ENCODE assay signal across 8 cellular contexts in the genomic region with DNA sequence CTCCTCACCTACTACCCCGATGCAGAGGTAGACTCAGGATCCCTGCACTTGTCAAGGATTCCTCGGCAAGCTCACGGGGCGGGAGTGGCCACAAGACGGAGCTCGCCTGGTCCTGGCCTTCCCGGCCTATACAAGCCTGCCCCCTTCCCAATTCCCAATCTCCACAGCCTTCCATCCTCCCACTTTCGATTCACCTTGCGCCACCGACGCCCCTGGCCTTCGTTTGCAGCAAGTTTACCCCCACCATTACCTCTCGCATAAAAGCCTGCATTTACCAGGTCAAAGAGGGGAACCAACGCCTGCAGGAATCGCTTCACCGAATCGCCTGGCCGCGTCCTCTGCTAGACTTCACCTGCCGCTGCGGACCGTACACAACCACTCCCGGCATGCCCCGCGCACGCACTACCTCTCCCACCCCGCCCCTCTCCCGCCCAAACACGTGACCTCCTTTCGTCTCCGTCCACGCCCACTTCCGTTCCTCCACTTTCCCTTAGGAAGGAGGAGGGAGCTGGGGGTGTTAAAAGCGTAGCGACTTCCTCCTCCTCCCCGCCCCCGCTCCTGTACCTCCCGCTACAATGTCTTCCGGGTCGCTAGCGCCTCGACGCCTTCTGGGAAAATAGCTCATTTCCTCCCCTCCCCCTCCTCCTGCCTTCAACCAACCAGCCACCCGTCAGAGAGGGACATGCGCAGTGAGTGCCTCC.
DNase-seq lines count a peak whose midpoint lies in the region; ATAC-seq and TF ChIP-seq lines count a peak whose summit lies in the region.

Gene ORC4, minus strand, starts transcription at position 380 of the 701 bp plus-strand sequence. CDS start 44,779 bp downstream, outside the sequence.

- peak; percentile 79 for ATAC-seq in GM18511 (IDR thresholded peaks at IDR 0.05; ENCODE audit: unreplicated experiment)
- ATAC-seq in HG03039 (IDR thresholded peaks at IDR 0.05; ENCODE audit: unreplicated experiment), result peak; percentile 79

- H3K27ac ChIP-seq in 22Rv1, result peak within 1 kb of the TSS; percentile 74

- TF ChIP-seq CTCF in 22Rv1 (IDR thresholded peaks at IDR 0.05), result peak; percentile 62

- peak; percentile 99 for DNase-seq in NCI-H2081 (lab: John Stamatoyannopoulos, UW)
- DNase-seq in T1000 (lab: John Stamatoyannopoulos, UW), result peak; percentile 96
- peak; percentile 100 for DNase-seq in astrocyte of the hippocampus (ENCODE audit: low read depth, low spot score)
- DNase-seq in hippocampal formation (lab: John Stamatoyannopoulos, UW), result peak; percentile 97 to 99
- peak; percentile 97 for DNase-seq in retina

Comparison
In these comparisons a context has a peak if more than half of its experiments do, and no peak if none do; other contexts are left out.
1. Peak in every context shown above with its lines: DNase-seq, ATAC-seq and H3K27ac ChIP-seq.